ENCODE assay signal across 8 cellular contexts in the genomic region with DNA sequence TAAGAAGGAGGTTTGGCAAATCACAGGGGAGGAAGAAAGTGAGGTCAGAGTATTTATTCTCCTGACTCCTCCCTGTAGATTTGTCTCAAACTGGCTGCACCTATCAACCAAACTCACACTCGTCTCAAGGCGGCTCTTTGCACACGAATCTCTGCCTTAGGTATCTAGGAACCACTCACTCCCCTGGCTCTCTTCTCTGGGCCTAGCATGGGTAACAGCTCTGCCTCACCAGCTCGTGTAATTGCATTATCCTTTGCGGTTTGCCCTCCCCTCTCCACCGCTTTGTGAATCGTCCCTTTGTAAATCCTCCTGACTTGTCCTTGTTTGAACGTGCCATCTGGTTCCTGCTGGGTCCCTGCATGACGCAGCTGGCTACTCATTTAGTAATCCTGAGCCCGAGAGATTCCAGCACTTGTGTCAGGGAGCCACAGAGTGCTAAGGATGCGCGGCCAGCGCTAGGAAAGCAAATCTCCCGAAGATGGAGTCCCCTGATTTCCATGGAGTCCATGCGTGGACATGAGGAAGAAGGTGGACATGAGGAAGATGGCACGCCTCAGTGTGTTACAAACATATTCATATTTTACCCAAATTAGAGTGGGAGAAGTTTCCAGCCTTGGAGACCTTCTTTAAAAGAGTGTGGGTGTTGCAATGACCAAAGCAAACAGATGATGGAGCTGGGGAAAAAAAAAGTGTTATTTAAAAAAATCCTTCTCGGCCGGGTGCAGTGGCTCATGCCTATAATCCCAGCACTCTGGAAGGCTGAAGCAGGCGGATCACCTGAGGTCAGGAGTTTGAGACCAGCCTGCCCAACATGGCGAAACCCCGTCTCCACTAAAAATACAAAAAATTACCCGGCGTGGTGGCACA. TPM values are rescaled to one million over a fixed set of nuclear protein-coding genes. Genes with fewer than 3 reads are reported as not detected.
DNase-seq lines count a peak whose midpoint lies in the region; ATAC-seq and TF ChIP-seq lines count a peak whose summit lies in the region.

No MANE protein-coding gene starts in this region.

- intact Hi-C loops in adrenal gland (cut with DNase I) = no loop called here

- H3K4me1 ChIP-seq in hepatocyte (ENCODE audit: insufficient read depth) (no peaks in the 10 kb centered on the region), adrenal gland (replicated peaks in 1 of 2) (no peaks in the 10 kb centered on the region)

- H3K9me2 ChIP-seq in hepatocyte (replicated peaks; ENCODE audit: insufficient read depth) = no peaks in the 10 kb centered on the region

- peak overlapping the region; percentile 7 for H2AFZ ChIP-seq in hepatocyte

- peaks cover 14% of the 10 kb centered on the region for H3K4me1 Mint-ChIP-seq in activated T-cell treated with anti-CD3 and anti-CD28 coated beads, Interleukin-2, amount 50 U/mL, for 4 hours (ENCODE audit: low read depth)

- H3K27me3 Mint-ChIP-seq in activated T-cell treated with anti-CD3 and anti-CD28 coated beads, Interleukin-2, amount 50 U/mL, for 4 hours (ENCODE audit: low read depth) = no peaks in the 10 kb centered on the region

- H3K27ac ChIP-seq in hepatocyte (no peak overlapping the region), adrenal gland (no peak overlapping the region)

- TF ChIP-seq CTCF in hepatocyte (IDR thresholded peaks at IDR 0.05; ENCODE audit: poor library complexity) (no peak), GM10266 (IDR thresholded peaks at IDR 0.05; ENCODE audit: control insufficient read depth, insufficient read depth, low read depth, missing control alignments) (no peak), adrenal gland (IDR thresholded peaks at IDR 0.05) (no peak)

- no peaks in the 10 kb centered on the region for H3K79me2 ChIP-seq in hepatocyte

- no peak overlapping the region for H3K4me2 ChIP-seq in hepatocyte

- H3K4me3 ChIP-seq in hepatocyte = no peak overlapping the region
- no peak overlapping the region for H3K4me3 ChIP-seq in adrenal gland

- 41% methylated on average over 23 of the region's 23 CpGs for WGBS in hepatocyte (ENCODE audit: low lambda C conversion rate, missing lambda C conversion rate)
- WGBS in adrenal gland, 4 donors = 56 to 58% (median 56%) methylated on average over 22 to 23 of the region's 23 CpGs

- H3K36me3 Mint-ChIP-seq in activated T-cell treated with anti-CD3 and anti-CD28 coated beads, Interleukin-2, amount 50 U/mL, for 4 hours (ENCODE audit: insufficient read depth) = peaks cover 3% of the 10 kb centered on the region

- no peaks in the 10 kb centered on the region for H3K27me3 ChIP-seq in hepatocyte
- no peaks in the 10 kb centered on the region for H3K27me3 ChIP-seq in adrenal gland

- TF ChIP-seq POLR2A in adrenal gland (IDR thresholded peaks at IDR 0.05) = no peak

- H3K9me3 ChIP-seq in hepatocyte (ENCODE audit: low read depth) = no peaks in the 10 kb centered on the region
- no peaks in the 10 kb centered on the region for H3K9me3 ChIP-seq in adrenal gland (replicated peaks in 1 of 3)

- no peak for ATAC-seq in activated T-cell treated with anti-CD3 and anti-CD28 coated beads, Interleukin-2, amount 50 U/mL, for 4 hours

- H3K4me3 Mint-ChIP-seq in activated T-cell treated with anti-CD3 and anti-CD28 coated beads, Interleukin-2, amount 50 U/mL, for 4 hours = no peak overlapping the region

- peak in 10 of 14 donors; percentile 9 to 94 (median 22) for DNase-seq in C1 segment of cervical spinal cord (lab: John Stamatoyannopoulos, UW)
- peak; percentile 93 for DNase-seq in LHCN-M2 (ENCODE audit: low read depth)
- peak; percentile 72 for DNase-seq in SHP77 treated with DMSO at 0.1 percent for 48 hours (lab: John Stamatoyannopoulos, UW)
- DNase-seq in hepatocyte (ENCODE audit: low spot score) = no peak
- DNase-seq in activated T-cell treated with anti-CD3 and anti-CD28 coated beads, Interleukin-2, amount 50 U/mL, for 4 hours = no peak
- no peak for DNase-seq in GM10266 (ENCODE audit: extremely low spot score)
- DNase-seq in DMS114 treated with DMSO at 0.1 percent for 48 hours (lab: John Stamatoyannopoulos, UW; ENCODE audit: unreplicated experiment) = no peak
- DNase-seq in adrenal gland = no peak

- H3K9me3 Mint-ChIP-seq in activated T-cell treated with anti-CD3 and anti-CD28 coated beads, Interleukin-2, amount 50 U/mL, for 4 hours = no peaks in the 10 kb centered on the region

- no peaks in the 10 kb centered on the region for H4K20me1 ChIP-seq in hepatocyte (ENCODE audit: insufficient read depth, poor library complexity, severe bottlenecking)

- no peaks in the 10 kb centered on the region for H3K36me3 ChIP-seq in hepatocyte (replicated peaks; ENCODE audit: insufficient read depth, low read depth)
- H3K36me3 ChIP-seq in adrenal gland (replicated peaks in 1 of 2) = no peaks in the 10 kb centered on the region

RNA-seq across cellular contexts. Expression of a gene that starts 26.7 kb away (rescaled TPM):
- total RNA-seq in LHCN-M2 (2014; rRNA removed) = 1.0 and 2.5 TPM in 2 replicates
- 0.73 TPM for polyA plus RNA-seq in LHCN-M2 (2012)
- total RNA-seq in hepatocyte = 0.33 and 0.36 TPM in 2 replicates
- polyA plus RNA-seq in hepatocyte = not detected in 2 replicates
- 10 to 100 TPM; 16.2 to 18.5 (median 18.5) TPM for total RNA-seq in activated T-cell treated with anti-CD3 and anti-CD28 coated beads, Interleukin-2, amount 50 U/mL, for 4 hours
- 1 to 10 TPM; 1.2 to 9.9 (median 8.3) TPM for total RNA-seq in adrenal gland
- polyA plus RNA-seq in adrenal gland = 1 to 10 TPM; 1.2 to 6.8 (median 2.4) TPM

RNA-seq across cellular contexts. Expression of a gene that starts 45.8 kb away (rescaled TPM):
- total RNA-seq in LHCN-M2 (2014; rRNA removed) = 4.4 and 4.5 TPM in 2 replicates
- 1.7 TPM for polyA plus RNA-seq in LHCN-M2 (2012)
- 3.2 and 3.8 TPM in 2 replicates for total RNA-seq in hepatocyte
- 4.6 and 6.0 TPM in 2 replicates for polyA plus RNA-seq in hepatocyte
- total RNA-seq in activated T-cell treated with anti-CD3 and anti-CD28 coated beads, Interleukin-2, amount 50 U/mL, for 4 hours = 1 to 10 TPM; 3.4 to 4.3 (median 3.6) TPM
- total RNA-seq in adrenal gland = 10 to 100 TPM in 1 of 8 donors, 1 to 10 TPM in 7; 1.2 to 11.5 (median 3.1) TPM
- 1 to 10 TPM in 2 of 3 donors, under 1 TPM in 1; 0.88 to 4.2 (median 2.1) TPM for polyA plus RNA-seq in adrenal gland

RNA-seq across cellular contexts. Expression of a gene that starts 45.9 kb away (rescaled TPM):
- total RNA-seq in LHCN-M2 (2014; rRNA removed) = 26.4 and 31.9 TPM in 2 replicates
- polyA plus RNA-seq in LHCN-M2 (2012) = 10.0 TPM
- 24.9 and 31.6 TPM in 2 replicates for total RNA-seq in hepatocyte
- polyA plus RNA-seq in hepatocyte = 33.5 and 36.7 TPM in 2 replicates
- total RNA-seq in activated T-cell treated with anti-CD3 and anti-CD28 coated beads, Interleukin-2, amount 50 U/mL, for 4 hours = 10 to 100 TPM; 26.7 to 28.9 (median 27.9) TPM
- 10 to 100 TPM; 17.7 to 33.9 (median 26.1) TPM for total RNA-seq in adrenal gland
- 10 to 100 TPM; 10.2 to 30.7 (median 10.8) TPM for polyA plus RNA-seq in adrenal gland

Comparison
In these comparisons a context has a peak if more than half of its experiments do, and no peak if none do; other contexts are left out.
1. DNase-seq: peak in C1 segment of cervical spinal cord (10 of 14), LHCN-M2 (single experiment) and SHP77 treated with DMSO at 0.1 percent for 48 hours (single experiment); none in hepatocyte (single experiment), activated T-cell treated with anti-CD3 and anti-CD28 coated beads, Interleukin-2, amount 50 U/mL, for 4 hours (single experiment), GM10266 (single experiment), DMS114 treated with DMSO at 0.1 percent for 48 hours (single experiment) and adrenal gland (0 of 7).